ENCODE assay signal across 1 cellular context in genomic region chr11:19441752-19442553, GRCh38.
A peak's percentile ranks its signal among the peaks of the same experiment; 100 is the strongest.
TF ChIP-seq lines count a peak whose summit lies in the region.

No MANE protein-coding gene starts in this region.

TF ChIP-seq in HCT116, 20 proteins besides CTCF, POLR2A, EP300 and RAD21 (continued from another document):
- TF ChIP-seq EGR1 (IDR thresholded peaks at IDR 0.05; ENCODE audit: low read depth) (no peak), CEBPB (IDR thresholded peaks at IDR 0.05; ENCODE audit: low read depth) (peak; percentile 68; the same call in 1 of the 2 replicates), SRF (IDR thresholded peaks at IDR 0.05; ENCODE audit: low read depth) (peak; percentile 43; the same call in 1 of the 2 replicates), ATF3 (IDR thresholded peaks at IDR 0.05) (no peak), JUND (IDR thresholded peaks at IDR 0.05) (peak; percentile 92), SP1 (IDR thresholded peaks at IDR 0.05; ENCODE audit: low read depth) (peak; percentile 55)
TF ChIP-seq in HCT116: peak in this region for 7.
